In the genomic region with DNA sequence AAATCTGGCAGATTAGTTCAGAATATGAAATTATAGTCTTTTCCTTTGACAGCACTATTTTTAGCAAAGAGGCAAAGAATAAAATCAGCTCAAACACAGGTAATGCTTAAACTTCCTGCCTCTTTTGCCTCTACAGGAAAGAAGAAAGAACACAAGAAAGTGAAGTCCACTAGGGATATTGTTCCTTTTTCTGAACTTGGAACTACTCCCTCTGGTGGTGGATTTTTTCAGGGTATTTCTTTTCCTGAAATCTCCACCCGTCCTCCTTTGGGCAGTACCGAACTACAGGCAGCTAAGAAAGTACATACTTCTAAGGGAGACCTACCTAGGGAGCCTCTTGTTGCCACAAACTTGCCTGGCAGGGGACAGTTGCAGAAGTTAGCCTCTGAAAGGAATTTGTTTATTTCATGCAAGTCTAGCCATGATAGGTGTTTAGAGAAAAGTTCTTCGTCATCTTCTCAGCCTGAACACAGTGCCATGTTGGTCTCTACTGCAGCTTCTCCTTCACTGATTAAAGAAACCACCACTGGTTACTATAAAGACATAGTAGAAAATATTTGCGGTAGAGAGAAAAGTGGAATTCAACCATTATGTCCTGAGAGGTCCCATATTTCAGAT, we compare ENCODE assay signal across 9 cellular contexts. TPM values are rescaled to one million over a fixed set of nuclear protein-coding genes. Genes with fewer than 3 reads are reported as not detected.
DNase-seq lines count a peak whose midpoint lies in the region; ATAC-seq and TF ChIP-seq lines count a peak whose summit lies in the region.
"Had no signal": no experiment of that assay in that cellular context is flagged by ENCODE, and none has a peak within 500 bp of the region (broad histone marks: within the 10 kb centered on the region; RNA-seq: fewer than 3 reads in every experiment).

No MANE protein-coding gene starts in this region.

- peak overlapping the region; percentile 46 for H3K27ac Mint-ChIP-seq in activated T-cell treated with anti-CD3 and anti-CD28 coated beads, Interleukin-2, amount 50 U/mL, for 72 hours
- H3K27ac Mint-ChIP-seq in stimulated activated naive CD8-positive, alpha-beta T cell treated with anti-CD3 and anti-CD28 coated beads, Interleukin-15, amount 100 ng/mL, for 72 hours, result peak overlapping the region; percentile 21 to 27

- no peaks in the 10 kb centered on the region for H3K4me1 ChIP-seq in foreskin keratinocyte

- H3K27me3 ChIP-seq in foreskin keratinocyte, result no peaks in the 10 kb centered on the region

- H3K9me3 Mint-ChIP-seq in activated T-cell treated with anti-CD3 and anti-CD28 coated beads, Interleukin-2, amount 50 U/mL, for 72 hours, result no peaks in the 10 kb centered on the region
- H3K9me3 Mint-ChIP-seq in stimulated activated naive CD8-positive, alpha-beta T cell treated with anti-CD3 and anti-CD28 coated beads, Interleukin-15, amount 100 ng/mL, for 72 hours, result no peaks in the 10 kb centered on the region

- no peak overlapping the region for H3K4me3 Mint-ChIP-seq in activated T-cell treated with anti-CD3 and anti-CD28 coated beads, Interleukin-2, amount 50 U/mL, for 72 hours
- H3K4me3 Mint-ChIP-seq in stimulated activated naive CD8-positive, alpha-beta T cell treated with anti-CD3 and anti-CD28 coated beads, Interleukin-15, amount 100 ng/mL, for 72 hours, result no peak overlapping the region

- ATAC-seq in activated T-cell treated with anti-CD3 and anti-CD28 coated beads, Interleukin-2, amount 50 U/mL, for 72 hours (replicated peaks in 1 of 2), result peak in 1 of 2 donors; percentile 25
- ATAC-seq in foreskin keratinocyte (peak; percentile 94), HG03457 (IDR thresholded peaks at IDR 0.05; ENCODE audit: unreplicated experiment) (no peak), HG02870 (IDR thresholded peaks at IDR 0.05; ENCODE audit: unreplicated experiment) (no peak)
- peak; percentile 42 for ATAC-seq in stimulated activated naive CD8-positive, alpha-beta T cell treated with anti-CD3 and anti-CD28 coated beads, Interleukin-15, amount 100 ng/mL, for 72 hours

- peak; percentile 77 for TF ChIP-seq CTCF in foreskin keratinocyte (conservative IDR thresholded peaks at IDR 0.05)

- H3K4me1 Mint-ChIP-seq in activated T-cell treated with anti-CD3 and anti-CD28 coated beads, Interleukin-2, amount 50 U/mL, for 72 hours (ENCODE audit: low read depth), result peaks cover 10% of the 10 kb centered on the region
- H3K4me1 Mint-ChIP-seq in stimulated activated naive CD8-positive, alpha-beta T cell treated with anti-CD3 and anti-CD28 coated beads, Interleukin-15, amount 100 ng/mL, for 72 hours, result peaks cover 4% of the 10 kb centered on the region

- peaks cover 4 to 54% of the 10 kb centered on the region in 2 donors for H3K36me3 Mint-ChIP-seq in activated T-cell treated with anti-CD3 and anti-CD28 coated beads, Interleukin-2, amount 50 U/mL, for 72 hours (ENCODE audit: insufficient read depth in 2 of 2)

- H3K27me3 Mint-ChIP-seq in activated T-cell treated with anti-CD3 and anti-CD28 coated beads, Interleukin-2, amount 50 U/mL, for 72 hours (ENCODE audit: low read depth), result no peaks in the 10 kb centered on the region
- no peaks in the 10 kb centered on the region for H3K27me3 Mint-ChIP-seq in stimulated activated naive CD8-positive, alpha-beta T cell treated with anti-CD3 and anti-CD28 coated beads, Interleukin-15, amount 100 ng/mL, for 72 hours

- DNase-seq in activated T-cell treated with anti-CD3 and anti-CD28 coated beads, Interleukin-2, amount 50 U/mL, for 72 hours, result no peak
- DNase-seq in activated T-cell treated with anti-CD3 and anti-CD28 coated beads for 4 hours (no peak), Kasumi-1 (lab: John Stamatoyannopoulos, UW) (peak; percentile 81 to 91), T1000 (lab: John Stamatoyannopoulos, UW) (peak; percentile 51), foreskin keratinocyte (peak; percentile 22 to 54)
- peak in 1 of 2 donors; percentile 21 for DNase-seq in stimulated activated naive CD8-positive, alpha-beta T cell treated with anti-CD3 and anti-CD28 coated beads, Interleukin-15, amount 100 ng/mL, for 72 hours

- H3K27ac ChIP-seq in foreskin keratinocyte, result no peak overlapping the region
- H3K27ac ChIP-seq: epithelial cell of prostate had no signal

RNA-seq across cellular contexts. Expression of a gene that starts 17.4 kb away (rescaled TPM):
- 100 to 1,000 TPM; 236 to 248 TPM for total RNA-seq in activated T-cell treated with anti-CD3 and anti-CD28 coated beads, Interleukin-2, amount 50 U/mL, for 72 hours
- 122 and 145 TPM in 2 replicates for total RNA-seq in foreskin keratinocyte
- polyA plus RNA-seq in foreskin keratinocyte, result 34.2 and 47.8 TPM in 2 replicates

Comparison
In these comparisons a context has a peak if more than half of its experiments do, and no peak if none do; other contexts are left out.
1. ATAC-seq: peak in foreskin keratinocyte (single experiment) and stimulated activated naive CD8-positive, alpha-beta T cell treated with anti-CD3 and anti-CD28 coated beads, Interleukin-15, amount 100 ng/mL, for 72 hours (single experiment); none in HG03457 (single experiment) and HG02870 (single experiment).
2. DNase-seq: peak in Kasumi-1 (2 of 2), T1000 (single experiment) and foreskin keratinocyte (2 of 2); none in activated T-cell treated with anti-CD3 and anti-CD28 coated beads, Interleukin-2, amount 50 U/mL, for 72 hours (0 of 2) and activated T-cell treated with anti-CD3 and anti-CD28 coated beads for 4 hours (single experiment).